Comparison of ENCODE assay signal across 11 cellular contexts in genomic region chr13:29546662-29547061, GRCh38.
"Had no signal": no experiment of that assay in that cellular context is flagged by ENCODE, and none has a peak within 500 bp of the region (broad histone marks: within the 10 kb centered on the region; RNA-seq: fewer than 3 reads in every experiment).

No MANE protein-coding gene starts in this region.

- H3K27ac Mint-ChIP-seq: activated CD4-positive, alpha-beta memory T cell treated with anti-CD3 and anti-CD28 coated beads, Interleukin-2, amount 10 ng/mL, durations not matched to agents 7 days and 5 days; activated naive CD8-positive, alpha-beta T cell treated with anti-CD3 and anti-CD28 coated beads, Interleukin-2, amount 10 ng/mL, durations not matched to agents 7 days and 5 days; stimulated activated naive B cell treated with anti-CD40 and anti-IgM and Interleukin-4, amounts not matched to agents 10 μg/mL and 1 μg/mL and 100 μg/mL, for 72 hours had no signal

- H3K36me3 ChIP-seq: prostate gland, right lobe of liver, upper lobe of right lung had no signal

- ATAC-seq: activated CD4-positive, CD25-positive, alpha-beta regulatory T cell treated with anti-CD3 and anti-CD28 coated beads, Interleukin-2, amount 50 U/mL, for 24 hours; stimulated activated naive B cell treated with anti-CD40 and anti-IgM and Interleukin-4, amounts not matched to agents 10 μg/mL and 1 μg/mL and 100 μg/mL, for 72 hours; upper lobe of right lung had no signal

- H3K27me3 Mint-ChIP-seq: activated CD4-positive, alpha-beta memory T cell treated with anti-CD3 and anti-CD28 coated beads, Interleukin-2, amount 10 ng/mL, durations not matched to agents 7 days and 5 days; activated naive CD8-positive, alpha-beta T cell treated with anti-CD3 and anti-CD28 coated beads, Interleukin-2, amount 10 ng/mL, durations not matched to agents 7 days and 5 days; stimulated activated naive B cell treated with anti-CD40 and anti-IgM and Interleukin-4, amounts not matched to agents 10 μg/mL and 1 μg/mL and 100 μg/mL, for 72 hours had no signal

- H2AFZ ChIP-seq: hepatocyte had no signal

- H3K9me3 Mint-ChIP-seq: activated CD4-positive, alpha-beta memory T cell treated with anti-CD3 and anti-CD28 coated beads, Interleukin-2, amount 10 ng/mL, durations not matched to agents 7 days and 5 days; activated naive CD8-positive, alpha-beta T cell treated with anti-CD3 and anti-CD28 coated beads, Interleukin-2, amount 10 ng/mL, durations not matched to agents 7 days and 5 days; stimulated activated naive B cell treated with anti-CD40 and anti-IgM and Interleukin-4, amounts not matched to agents 10 μg/mL and 1 μg/mL and 100 μg/mL, for 72 hours had no signal

- H3K9me3 ChIP-seq: prostate gland, right lobe of liver, upper lobe of right lung had no signal

- H3K27me3 ChIP-seq: hepatocyte, right lobe of liver, upper lobe of right lung had no signal

- H3K27ac ChIP-seq: hepatocyte, prostate gland, upper lobe of right lung had no signal

- H3K4me3 ChIP-seq: hepatocyte, prostate gland, right lobe of liver, upper lobe of right lung had no signal

- H3K4me2 ChIP-seq: hepatocyte had no signal

- DNase-seq: activated CD4-positive, alpha-beta memory T cell treated with anti-CD3 and anti-CD28 coated beads, Interleukin-2, amount 10 ng/mL, durations not matched to agents 7 days and 5 days; activated naive CD8-positive, alpha-beta T cell treated with anti-CD3 and anti-CD28 coated beads, Interleukin-2, amount 10 ng/mL, durations not matched to agents 7 days and 5 days; anterior cingulate cortex; midbrain; right lobe of liver; stimulated activated CD4-positive, alpha-beta T cell treated with anti-CD3 and anti-CD28 coated beads, Interleukin-2, amount 100 ng/mL, for 24 hours; stimulated activated naive B cell treated with anti-CD40 and anti-IgM and Interleukin-4, amounts not matched to agents 10 μg/mL and 1 μg/mL and 100 μg/mL, for 72 hours; upper lobe of right lung had no signal

- H3K4me3 Mint-ChIP-seq: activated CD4-positive, alpha-beta memory T cell treated with anti-CD3 and anti-CD28 coated beads, Interleukin-2, amount 10 ng/mL, durations not matched to agents 7 days and 5 days; activated naive CD8-positive, alpha-beta T cell treated with anti-CD3 and anti-CD28 coated beads, Interleukin-2, amount 10 ng/mL, durations not matched to agents 7 days and 5 days; stimulated activated naive B cell treated with anti-CD40 and anti-IgM and Interleukin-4, amounts not matched to agents 10 μg/mL and 1 μg/mL and 100 μg/mL, for 72 hours had no signal

- H3K4me1 ChIP-seq: prostate gland, right lobe of liver, upper lobe of right lung had no signal
